ENCODE assay signal across 8 cellular contexts in genomic region chr3:111069974-111070751, GRCh38. TPM values are rescaled to one million over a fixed set of nuclear protein-coding genes. Genes with fewer than 3 reads are reported as not detected.
DNase-seq lines count a peak whose midpoint lies in the region; ATAC-seq and TF ChIP-seq lines count a peak whose summit lies in the region.

No MANE protein-coding gene starts in this region.

- no peak for TF ChIP-seq CTCF in Calu3 (IDR thresholded peaks at IDR 0.05; ENCODE audit: unreplicated experiment)

- H3K9me3 ChIP-seq in SJSA1 (replicated peaks) (no peaks in the 10 kb centered on the region), esophagus (ENCODE audit: control insufficient read depth in 2 of 2, insufficient read depth in 1 of 2, low read depth in 1 of 2, low read length in 1 of 2) (no peaks in the 10 kb centered on the region)

- peaks cover 11% of the 10 kb centered on the region for H3K4me1 ChIP-seq in SJSA1 (replicated peaks)
- H3K4me1 ChIP-seq in esophagus (ENCODE audit: control insufficient read depth in 2 of 2, insufficient read depth in 2 of 2, low read length in 1 of 2) = peaks cover 0 to 3% of the 10 kb centered on the region in 2 donors

- H3K4me1 Mint-ChIP-seq in Calu3 (ENCODE audit: low read depth, unreplicated experiment) (peaks cover 12% of the 10 kb centered on the region), naive B cell (peaks cover 21 to 33% (median 25%) of the 10 kb centered on the region in 3 donors)

- CTCF ChIA-PET in Calu3 (lab: Charles Lee) = interaction anchor here (0.6 to 1.4 kb wide), 2 partner anchors 487 to 509 kb away, joined by 3 read pairs; no protein-coding TSS in a partner anchor

- H3K4me3 Mint-ChIP-seq in Calu3 (ENCODE audit: low read depth, unreplicated experiment) (peak overlapping the region; percentile 86), naive B cell (peak overlapping the region; percentile 85 to 94 (median 91))

- 13 to 14% methylated on average over 24 of the region's 24 CpGs for WGBS in esophagus, 2 donors

- in situ Hi-C loops in KBM-7 (cut with MboI; ENCODE audit: low pct_unique_long_range_greater_than_20kb, low sequenced_read_pairs) = no loop called here

- H3K9me3 Mint-ChIP-seq in Calu3 (ENCODE audit: low read depth, unreplicated experiment) = no peaks in the 10 kb centered on the region
- peaks cover 0 to 2% (median 0%) of the 10 kb centered on the region in 7 donors for H3K9me3 Mint-ChIP-seq in naive B cell

- H3K27me3 ChIP-seq in SJSA1 (replicated peaks) (no peaks in the 10 kb centered on the region), esophagus (ENCODE audit: control insufficient read depth in 1 of 2, insufficient read depth in 2 of 2, low read length in 2 of 2) (peaks cover 0 to 5% of the 10 kb centered on the region in 2 donors)

- H3K27ac Mint-ChIP-seq in Calu3 (ENCODE audit: unreplicated experiment) (peak overlapping the region; percentile 89), naive B cell (no peak overlapping the region)

- ATAC-seq in naive B cell (ENCODE audit: low read depth in 2 of 2) (no peak), GM21381 (IDR thresholded peaks at IDR 0.05; ENCODE audit: unreplicated experiment) (no peak), HG03342 (IDR thresholded peaks at IDR 0.05; ENCODE audit: unreplicated experiment) (no peak), HG03520 (IDR thresholded peaks at IDR 0.05; ENCODE audit: unreplicated experiment) (no peak)

- peaks cover 9% of the 10 kb centered on the region; the same call in 1 of the 2 replicates for H3K36me3 ChIP-seq in SJSA1
- H3K36me3 ChIP-seq in esophagus (ENCODE audit: control insufficient read depth in 2 of 2, insufficient read depth in 2 of 2, low read length in 1 of 2) = no peaks in the 10 kb centered on the region

- BruUV-seq in Calu3 (replicated peaks; lab: Mats Ljungman, UMichigan) = TSS peak; percentile 28

- no peaks in the 10 kb centered on the region for H3K27me3 Mint-ChIP-seq in Calu3 (ENCODE audit: unreplicated experiment)
- peaks cover 36 to 52% (median 46%) of the 10 kb centered on the region in 3 donors for H3K27me3 Mint-ChIP-seq in naive B cell

- DNase-seq in Calu3 (peak; percentile 18), SJSA1 (ENCODE audit: low read depth in 1 of 2, low spot score in 2 of 2) (peak in 1 of 2 experiments; percentile 28), naive B cell (no peak), KBM-7 (no peak)

- H3K36me3 Mint-ChIP-seq in Calu3 (ENCODE audit: insufficient read depth, unreplicated experiment) (peaks cover 54% of the 10 kb centered on the region), naive B cell (no peaks in the 10 kb centered on the region)

- H3K4me3 ChIP-seq in SJSA1 (peak overlapping the region; percentile 94), esophagus (ENCODE audit: low read depth in 1 of 2, low read length in 2 of 2) (peak overlapping the region; percentile 67)

- intact Hi-C loops in Calu3 (cut with micrococcal nuclease; ENCODE audit: unreplicated experiment) = loop anchor here (1.0 to 10.0 kb wide), 7 partner anchors 298 to 1265 kb away; no protein-coding TSS in a partner anchor

- H3K27ac ChIP-seq in SJSA1 (peak overlapping the region; percentile 84), esophagus (ENCODE audit: low read depth in 2 of 2, low read length in 1 of 2) (peak overlapping the region; percentile 67 to 73)

RNA-seq across cellular contexts. Expression of gene NECTIN3, which starts 1.5 kb away (rescaled TPM):
- 110 and 128 TPM in 2 replicates for total RNA-seq in Calu3 (2022)
- 72.7 and 83.4 TPM in 2 replicates for total RNA-seq in SJSA1 (2014; rRNA removed; shearing (Covaris generic))
- polyA plus RNA-seq in esophagus (under 1 TPM; 0.33 to 0.67 TPM), naive B cell (ENCODE audit: low read depth in 6 of 6) (1 to 10 TPM in 1 of 6 donors, under 1 TPM in 2, not detected in 3; 0.42 to 2.0 (median 0.89) TPM)
